8 cellular contexts compared by ENCODE assay signal in the genomic region with DNA sequence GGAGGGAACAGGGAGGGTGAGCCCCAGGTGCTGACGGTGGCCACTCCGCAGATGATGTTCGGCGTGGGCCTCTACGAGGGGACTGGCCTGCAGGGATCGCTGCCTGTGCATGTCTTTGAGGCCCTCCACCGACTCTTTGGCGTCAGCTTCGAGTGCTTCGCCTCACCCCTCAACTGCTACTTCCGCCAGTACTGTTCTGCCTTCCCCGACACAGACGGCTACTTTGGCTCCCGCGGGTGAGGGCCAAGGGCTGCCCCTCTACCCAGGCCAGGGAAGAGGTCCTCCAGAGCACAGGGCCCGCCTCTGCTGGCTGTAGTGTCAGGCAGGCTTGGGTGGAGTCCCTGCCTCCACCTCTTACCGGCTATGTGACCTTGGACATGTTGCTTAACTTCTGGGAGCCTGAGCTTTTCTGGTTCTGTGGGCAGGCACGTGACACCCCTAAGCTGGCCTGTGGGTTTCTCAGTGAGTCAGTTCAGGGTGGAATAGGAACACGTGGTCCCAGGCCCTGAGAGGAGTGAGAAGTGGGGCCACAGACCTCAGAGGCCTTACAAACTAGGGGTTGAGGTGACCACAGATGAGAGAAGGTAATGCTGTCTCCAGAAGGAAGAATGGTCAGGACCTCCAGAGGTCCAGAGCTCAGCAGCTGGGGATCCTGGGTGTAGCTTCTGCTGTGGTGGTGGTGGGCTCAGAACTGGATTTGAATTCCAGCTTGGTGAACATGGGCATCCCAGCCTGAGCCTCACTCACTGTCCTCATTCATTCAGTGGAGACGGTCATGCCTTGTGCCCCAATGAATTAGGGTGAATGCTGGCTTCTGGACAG. TPM values are rescaled to one million over a fixed set of nuclear protein-coding genes. Genes with fewer than 3 reads are reported as not detected.
DNase-seq lines count a peak whose midpoint lies in the region; ATAC-seq and TF ChIP-seq lines count a peak whose summit lies in the region.

No MANE protein-coding gene starts in this region.

- no peaks in the 10 kb centered on the region for H3K4me1 ChIP-seq in mesendoderm (ENCODE audit: control insufficient read depth, low read depth, low read length)

- H3K27me3 ChIP-seq in mesendoderm (ENCODE audit: insufficient read depth, low read length, poor library complexity), result no peaks in the 10 kb centered on the region

- no peak overlapping the region for H2AK5ac ChIP-seq in mesendoderm (ENCODE audit: low read length)

- no peak overlapping the region for H3K9ac ChIP-seq in mesendoderm (ENCODE audit: low read length)

- no peak overlapping the region for H3K27ac ChIP-seq in mesendoderm (ENCODE audit: low read depth, low read length)

- H3K9me3 Mint-ChIP-seq in MCF 10A (ENCODE audit: unreplicated experiment), result no peaks in the 10 kb centered on the region
- H3K9me3 Mint-ChIP-seq in naive thymus-derived CD8-positive, alpha-beta T cell, result no peaks in the 10 kb centered on the region

- H3K23ac ChIP-seq in mesendoderm (ENCODE audit: low read length), result no peak overlapping the region

- peaks cover 37% of the 10 kb centered on the region for H3K36me3 ChIP-seq in mesendoderm (ENCODE audit: control insufficient read depth, insufficient read depth, low read length)

- no peak overlapping the region for H2BK120ac ChIP-seq in mesendoderm (ENCODE audit: low read depth, low read length)

- H3K79me2 ChIP-seq in mesendoderm (ENCODE audit: control insufficient read depth, insufficient read depth, low read length), result no peaks in the 10 kb centered on the region

- H2BK5ac ChIP-seq in mesendoderm (ENCODE audit: low read length), result no peak overlapping the region

- no CpG with 5 or more reads among the region's 20 CpGs for WGBS in mesendoderm (ENCODE audit: extremely low coverage, insufficient coverage, low lambda C conversion rate)

- no peak for ATAC-seq in naive thymus-derived CD8-positive, alpha-beta T cell
- no peak for ATAC-seq in SK-N-SH treated with all-trans-retinoic acid at 6 μM for 48 hours

- no peaks in the 10 kb centered on the region for H3K27me3 Mint-ChIP-seq in MCF 10A (ENCODE audit: insufficient read depth, unreplicated experiment)
- H3K27me3 Mint-ChIP-seq in naive thymus-derived CD8-positive, alpha-beta T cell, result no peaks in the 10 kb centered on the region

- no peak overlapping the region for H3K18ac ChIP-seq in mesendoderm (ENCODE audit: low read length)

- H4K5ac ChIP-seq in mesendoderm (ENCODE audit: low read length), result no peak overlapping the region

- CTCF ChIA-PET in MCF 10A (lab: Yijun Ruan, JAX), result interaction anchor here (0.6 to 8.5 kb wide), 3 partner anchors 23 to 151 kb away, joined by 3 to 64 read pairs (median 3); no protein-coding TSS in a partner anchor

- DNase-seq in AML-193 (lab: John Stamatoyannopoulos, UW), result peak; percentile 96 to 97
- peak; percentile 97 to 99 for DNase-seq in NOMO-1 (lab: John Stamatoyannopoulos, UW; ENCODE audit: unreplicated experiment in 2 of 2)
- DNase-seq in MCF 10A (ENCODE audit: unreplicated experiment), result peak; percentile 74
- peak in 2 of 10 donors; percentile 31 to 45 for DNase-seq in naive thymus-derived CD8-positive, alpha-beta T cell
- no peak for DNase-seq in globus pallidus (ENCODE audit: low spot score)
- no peak for DNase-seq in NCI-H2171 treated with DMSO at 0.1 percent for 48 hours (lab: John Stamatoyannopoulos, UW)
- DNase-seq in mesendoderm, result no peak

- peak overlapping the region; percentile 21 for H3K4me3 Mint-ChIP-seq in MCF 10A (ENCODE audit: unreplicated experiment)
- no peak overlapping the region for H3K4me3 Mint-ChIP-seq in naive thymus-derived CD8-positive, alpha-beta T cell

- no peak overlapping the region for H3K4ac ChIP-seq in mesendoderm (ENCODE audit: low read depth, low read length)

- H3K79me1 ChIP-seq in mesendoderm (ENCODE audit: low read length), result no peaks in the 10 kb centered on the region

- peaks cover 78% of the 10 kb centered on the region for H3K36me3 Mint-ChIP-seq in MCF 10A (ENCODE audit: insufficient read depth, unreplicated experiment)
- H3K36me3 Mint-ChIP-seq in naive thymus-derived CD8-positive, alpha-beta T cell, result peaks cover 3 to 76% (median 14%) of the 10 kb centered on the region in 3 donors

- intact Hi-C loops in MCF 10A (cut with micrococcal nuclease), result no loop called here

- H2BK15ac ChIP-seq in mesendoderm (replicated peaks; ENCODE audit: low read depth), result no peak overlapping the region

- H3K56ac ChIP-seq in mesendoderm (ENCODE audit: low read length), result no peak overlapping the region

- peaks cover 24% of the 10 kb centered on the region for H3K4me1 Mint-ChIP-seq in MCF 10A (ENCODE audit: insufficient read depth, unreplicated experiment)
- peaks cover 0 to 28% (median 2%) of the 10 kb centered on the region in 4 donors for H3K4me1 Mint-ChIP-seq in naive thymus-derived CD8-positive, alpha-beta T cell

- H3K4me2 ChIP-seq in mesendoderm (ENCODE audit: low read length), result no peak overlapping the region

- TF ChIP-seq CTCF in MCF 10A (IDR thresholded peaks at IDR 0.05; ENCODE audit: unreplicated experiment), result no peak

- POLR2A ChIA-PET in MCF 10A (lab: Yijun Ruan, JAX), result interaction anchor here (0.8 to 4.5 kb wide), 8 partner anchors 11 to 65 kb away, joined by 3 to 117 read pairs (median 5); a partner anchor contains a TSS
- POLR2A ChIA-PET in naive thymus-derived CD8-positive, alpha-beta T cell (lab: Charles Lee), result interaction anchor here (1.2 to 13.1 kb wide), 2 partner anchors 9 to 57 kb away, joined by 5 to 138 read pairs; a partner anchor contains a TSS

- H3K27ac Mint-ChIP-seq in MCF 10A (ENCODE audit: low read depth, unreplicated experiment), result peak overlapping the region; percentile 85
- H3K27ac Mint-ChIP-seq in naive thymus-derived CD8-positive, alpha-beta T cell, result peak overlapping the region in 6 of 10 donors; percentile 34 to 84 (median 58)

- no TSS peak for BruUV-seq in MCF 10A (replicated peaks; lab: Mats Ljungman, UMichigan)

- H4K8ac ChIP-seq in mesendoderm (ENCODE audit: low read depth, low read length), result no peak overlapping the region

- no peak overlapping the region for H3K4me3 ChIP-seq in mesendoderm (ENCODE audit: low read length)

TF ChIP-seq in SK-N-SH treated with all-trans-retinoic acid at 6 μM for 48 hours, 23 proteins besides CTCF, POLR2A, EP300 and RAD21:
- TF ChIP-seq TOX (CRISPR knock-in tag; IDR thresholded peaks at IDR 0.05; ENCODE audit: borderline replicate concordance) (no peak), ISL1 (CRISPR knock-in tag; IDR thresholded peaks at IDR 0.05) (no peak), ZC3H10 (CRISPR knock-in tag; IDR thresholded peaks at IDR 0.05) (no peak), TCF4 (CRISPR knock-in tag; IDR thresholded peaks at IDR 0.05; ENCODE audit: borderline replicate concordance) (no peak)
- TF ChIP-seq, protein P1, sequence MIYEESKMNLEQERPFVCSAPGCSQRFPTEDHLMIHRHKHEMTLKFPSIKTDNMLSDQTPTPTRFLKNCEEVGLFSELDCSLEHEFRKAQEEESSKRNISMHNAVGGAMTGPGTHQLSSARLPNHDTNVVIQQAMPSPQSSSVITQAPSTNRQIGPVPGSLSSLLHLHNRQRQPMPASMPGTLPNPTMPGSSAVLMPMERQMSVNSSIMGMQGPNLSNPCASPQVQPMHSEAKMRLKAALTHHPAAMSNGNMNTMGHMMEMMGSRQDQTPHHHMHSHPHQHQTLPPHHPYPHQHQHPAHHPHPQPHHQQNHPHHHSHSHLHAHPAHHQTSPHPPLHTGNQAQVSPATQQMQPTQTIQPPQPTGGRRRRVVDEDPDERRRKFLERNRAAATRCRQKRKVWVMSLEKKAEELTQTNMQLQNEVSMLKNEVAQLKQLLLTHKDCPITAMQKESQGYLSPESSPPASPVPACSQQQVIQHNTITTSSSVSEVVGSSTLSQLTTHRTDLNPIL (CRISPR knock-in tag; IDR thresholded peaks at IDR 0.05; ENCODE audit: low read depth), result no peak

RNA-seq across cellular contexts. Expression of a gene that starts 11.9 kb away (rescaled TPM):
- 14.3 and 20.5 TPM in 2 replicates for total RNA-seq in MCF 10A (2022)
- 10 to 100 TPM; 77.7 to 83.3 TPM for total RNA-seq in naive thymus-derived CD8-positive, alpha-beta T cell
- polyA plus RNA-seq in naive thymus-derived CD8-positive, alpha-beta T cell, result 10 to 100 TPM; 60.8 to 94.2 (median 78.7) TPM
- polyA plus RNA-seq in mesendoderm (2013, experiment 1 of 2), result 21.6 TPM
- polyA plus RNA-seq in mesendoderm (2013, experiment 2 of 2), result 20.1 TPM

RNA-seq across cellular contexts. Expression of a gene that starts 25.6 kb away (rescaled TPM):
- 24.2 and 26.9 TPM in 2 replicates for total RNA-seq in MCF 10A (2022)
- 10 to 100 TPM; 53.1 to 56.2 TPM for total RNA-seq in naive thymus-derived CD8-positive, alpha-beta T cell
- 10 to 100 TPM in 1 of 3 donors, 1 to 10 TPM in 2; 6.4 to 13.2 (median 7.8) TPM for polyA plus RNA-seq in naive thymus-derived CD8-positive, alpha-beta T cell
- 10.9 TPM for polyA plus RNA-seq in mesendoderm (2013, experiment 1 of 2)
- 10.4 TPM for polyA plus RNA-seq in mesendoderm (2013, experiment 2 of 2)

RNA-seq across cellular contexts. Expression of a gene that starts 34.4 kb away (rescaled TPM):
- total RNA-seq in MCF 10A (2022), result 0.20 and 0.37 TPM in 2 replicates
- total RNA-seq in naive thymus-derived CD8-positive, alpha-beta T cell, result under 1 TPM in 1 of 2 experiments, not detected in 1; 0.27 TPM
- 1 to 10 TPM in 1 of 3 donors, under 1 TPM in 2; 0.18 to 2.2 (median 0.68) TPM for polyA plus RNA-seq in naive thymus-derived CD8-positive, alpha-beta T cell
- 65.4 TPM for polyA plus RNA-seq in mesendoderm (2013, experiment 1 of 2)
- 67.5 TPM for polyA plus RNA-seq in mesendoderm (2013, experiment 2 of 2)

RNA-seq across cellular contexts. Expression of a gene that starts 55.2 kb away (rescaled TPM):
- total RNA-seq in MCF 10A (2022), result 25.3 and 39.1 TPM in 2 replicates
- 10 to 100 TPM; 79.1 to 82.7 TPM for total RNA-seq in naive thymus-derived CD8-positive, alpha-beta T cell
- polyA plus RNA-seq in naive thymus-derived CD8-positive, alpha-beta T cell, result 100 to 1,000 TPM in 1 of 3 donors, 10 to 100 TPM in 2; 79.5 to 128 (median 90.5) TPM
- polyA plus RNA-seq in mesendoderm (2013, experiment 1 of 2), result 28.1 TPM
- 27.7 TPM for polyA plus RNA-seq in mesendoderm (2013, experiment 2 of 2)

RNA-seq across cellular contexts. Expression of a gene that starts 55.4 kb away (rescaled TPM):
- 2.0 and 2.5 TPM in 2 replicates for total RNA-seq in MCF 10A (2022)
- 1 to 10 TPM; 5.0 to 5.9 TPM for total RNA-seq in naive thymus-derived CD8-positive, alpha-beta T cell
- polyA plus RNA-seq in naive thymus-derived CD8-positive, alpha-beta T cell, result 1 to 10 TPM in 2 of 3 donors, under 1 TPM in 1; 0.53 to 2.2 (median 1.8) TPM
- polyA plus RNA-seq in mesendoderm (2013, experiment 1 of 2), result 2.3 TPM
- polyA plus RNA-seq in mesendoderm (2013, experiment 2 of 2), result 2.2 TPM

Comparison
In these comparisons a context has a peak if more than half of its experiments do, and no peak if none do; other contexts are left out.
1. DNase-seq: peak in AML-193 (2 of 2), NOMO-1 (2 of 2) and MCF 10A (single experiment); none in globus pallidus (single experiment), NCI-H2171 treated with DMSO at 0.1 percent for 48 hours (single experiment) and mesendoderm (single experiment).